In genomic region chr15:94263341-94264273, GRCh38 we compare ENCODE assay signal across 9 cellular contexts. TPM values are rescaled to one million over a fixed set of nuclear protein-coding genes. Genes with fewer than 3 reads are reported as not detected.
DNase-seq lines count a peak whose midpoint lies in the region; ATAC-seq and TF ChIP-seq lines count a peak whose summit lies in the region.
"Had no signal": no experiment of that assay in that cellular context is flagged by ENCODE, and none has a peak within 500 bp of the region (broad histone marks: within the 10 kb centered on the region; RNA-seq: fewer than 3 reads in every experiment).

No MANE protein-coding gene starts in this region.

- H4K20me1 ChIP-seq in neural progenitor cell (ENCODE audit: low read depth) = no peaks in the 10 kb centered on the region

- no peaks in the 10 kb centered on the region for H3K36me3 Mint-ChIP-seq in neural progenitor cell

- no peak overlapping the region for H3K4me3 Mint-ChIP-seq in neural progenitor cell

- peaks cover 2% of the 10 kb centered on the region for H3K27me3 Mint-ChIP-seq in neural progenitor cell (ENCODE audit: insufficient read depth, low read depth)

- H3K79me2 ChIP-seq in neural progenitor cell (ENCODE audit: low read depth) = no peaks in the 10 kb centered on the region

- H3K9ac ChIP-seq in neural progenitor cell = no peak overlapping the region
- H3K9ac ChIP-seq: KMS-11 had no signal

- no peaks in the 10 kb centered on the region for H3K4me1 ChIP-seq in neural progenitor cell

- no peaks in the 10 kb centered on the region for H3K4me1 Mint-ChIP-seq in neural progenitor cell

- H3K27ac Mint-ChIP-seq in neural progenitor cell = peak overlapping the region; percentile 67

- H3F3A ChIP-seq in neural progenitor cell (ENCODE audit: low read depth) = no peaks in the 10 kb centered on the region

- no peaks in the 10 kb centered on the region for H3K9me3 Mint-ChIP-seq in neural progenitor cell

- no peak overlapping the region for H3K4me3 ChIP-seq in neural progenitor cell

- no peaks in the 10 kb centered on the region for H3K9me3 ChIP-seq in neural progenitor cell (ENCODE audit: low read depth)

- no peak overlapping the region for H2AFZ ChIP-seq in neural progenitor cell (replicated peaks)

- TF ChIP-seq CTCF in neural progenitor cell (IDR thresholded peaks at IDR 0.05) = no peak

- H3K27ac ChIP-seq in neural progenitor cell = no peak overlapping the region
- H3K27ac ChIP-seq: KMS-11 had no signal

- no peaks in the 10 kb centered on the region for H3K36me3 ChIP-seq in neural progenitor cell

- peak; percentile 46 for DNase-seq in NOMO-1 treated with DMSO at 0.1 percent for 48 hours (lab: John Stamatoyannopoulos, UW; ENCODE audit: unreplicated experiment)
- DNase-seq in neural progenitor cell (ENCODE audit: low spot score) = no peak
- no peak for DNase-seq in activated gamma-delta T cell treated with Interleukin-2 at 50 U/mL for 16 hours
- DNase-seq in HCEC 1CT = no peak
- no peak for DNase-seq in hippocampal formation (lab: John Stamatoyannopoulos, UW)

- ATAC-seq in GM18867 (IDR thresholded peaks at IDR 0.05; ENCODE audit: unreplicated experiment) (peak; percentile 75), HG02623 (IDR thresholded peaks at IDR 0.05; ENCODE audit: unreplicated experiment) (peak; percentile 59), HG03025 (IDR thresholded peaks at IDR 0.05; ENCODE audit: low FRiP score, unreplicated experiment) (no peak)

- H3K27me3 ChIP-seq in neural progenitor cell = no peaks in the 10 kb centered on the region

- no peak overlapping the region for H3K4me2 ChIP-seq in neural progenitor cell
- H3K4me2 ChIP-seq: KMS-11 had no signal

RNA-seq across cellular contexts. Expression of gene MCTP2, which starts 32.2 kb away (rescaled TPM):
- 0.17 and 0.56 TPM in 2 replicates for total RNA-seq in neural progenitor cell (ENCODE audit: low replicate concordance)
